ENCODE assay signal across 29 cellular contexts in genomic region chr3:77197408-77197807, GRCh38.
"Had no signal": no experiment of that assay in that cellular context is flagged by ENCODE, and none has a peak within 500 bp of the region (broad histone marks: within the 10 kb centered on the region; RNA-seq: fewer than 3 reads in every experiment).

No MANE protein-coding gene starts in this region.

- H2AFZ ChIP-seq: hepatocyte had no signal

- H3K4me1 ChIP-seq: colonic mucosa, esophagus muscularis mucosa, esophagus squamous epithelium, foreskin keratinocyte, gastrocnemius medialis, gastroesophageal sphincter, heart left ventricle, heart right ventricle had no signal

- DNase-seq: colonic mucosa; cortex of kidney; dermis blood vessel endothelial cell; dorsolateral prefrontal cortex; effector CD4-positive, alpha-beta T cell; effector CD8-positive, alpha-beta T cell; effector memory CD4-positive, alpha-beta T cell; effector memory CD8-positive, alpha-beta T cell; endodermal cell; erythroblast; esophagus squamous epithelium; foreskin fibroblast; foreskin keratinocyte; foreskin melanocyte; gastrocnemius medialis; glutamatergic neuron; head of caudate nucleus; heart left ventricle; heart right ventricle had no signal

- H3K4me2 ChIP-seq: hepatocyte had no signal

- H3K27me3 ChIP-seq: colonic mucosa, dorsolateral prefrontal cortex, esophagus muscularis mucosa, esophagus squamous epithelium, foreskin keratinocyte, gastrocnemius medialis, gastroesophageal sphincter, heart left ventricle, heart right ventricle, hepatocyte had no signal

- H3K9me3 Mint-ChIP-seq: dendritic cell treated with granulocyte-macrophage colony-stimulating factor and Interleukin-4, amounts not matched to agents 40 ng/mL and 50 ng/mL, for 4 days; endodermal cell had no signal

- H3K4me3 Mint-ChIP-seq: dendritic cell treated with granulocyte-macrophage colony-stimulating factor and Interleukin-4, amounts not matched to agents 40 ng/mL and 50 ng/mL, for 4 days; effector memory CD8-positive, alpha-beta T cell; endodermal cell had no signal

- H3K27me3 Mint-ChIP-seq: dendritic cell treated with granulocyte-macrophage colony-stimulating factor and Interleukin-4, amounts not matched to agents 40 ng/mL and 50 ng/mL, for 4 days; effector memory CD8-positive, alpha-beta T cell had no signal

- H3K9me3 ChIP-seq: colonic mucosa, esophagus muscularis mucosa, esophagus squamous epithelium, gastrocnemius medialis, gastroesophageal sphincter, heart left ventricle, heart right ventricle had no signal

- FAIRE-seq: endometrium, endothelial cell of umbilical vein, frontal cortex had no signal

- H3K79me2 ChIP-seq: hepatocyte had no signal

- H3K4me3 ChIP-seq: colonic mucosa, coronary artery, dorsolateral prefrontal cortex, esophagus muscularis mucosa, esophagus squamous epithelium, gastrocnemius medialis, gastroesophageal sphincter, heart left ventricle, heart right ventricle, hepatocyte had no signal

- H3K27ac ChIP-seq: colonic mucosa, coronary artery, dorsolateral prefrontal cortex, epithelial cell of prostate, esophagus muscularis mucosa, esophagus squamous epithelium, foreskin keratinocyte, gastrocnemius medialis, gastroesophageal sphincter, heart left ventricle, heart right ventricle, hepatocyte had no signal

- H3K27ac Mint-ChIP-seq: dendritic cell treated with granulocyte-macrophage colony-stimulating factor and Interleukin-4, amounts not matched to agents 40 ng/mL and 50 ng/mL, for 4 days; effector memory CD8-positive, alpha-beta T cell; endodermal cell had no signal

- H3K36me3 ChIP-seq: colonic mucosa, esophagus muscularis mucosa, esophagus squamous epithelium, gastrocnemius medialis, gastroesophageal sphincter, heart left ventricle, heart right ventricle had no signal

- ATAC-seq: effector memory CD8-positive, alpha-beta T cell; esophagus mucosa; foreskin keratinocyte; gastrocnemius medialis; gastroesophageal sphincter; heart left ventricle; heart right ventricle had no signal
